In genomic region chr13:27252467-27252866, GRCh38 we compare ENCODE assay signal across 1 cellular context.
TF ChIP-seq lines count a peak whose summit lies in the region.

No MANE protein-coding gene starts in this region.

TF ChIP-seq in SK-N-SH treated with all-trans-retinoic acid at 6 μM for 48 hours, 23 proteins besides CTCF, POLR2A, EP300 and RAD21 (continued from another document):
- no peak for TF ChIP-seq TSHZ2 (CRISPR knock-in tag; IDR thresholded peaks at IDR 0.05)
